Comparison of ENCODE assay signal across 9 cellular contexts in the genomic region with DNA sequence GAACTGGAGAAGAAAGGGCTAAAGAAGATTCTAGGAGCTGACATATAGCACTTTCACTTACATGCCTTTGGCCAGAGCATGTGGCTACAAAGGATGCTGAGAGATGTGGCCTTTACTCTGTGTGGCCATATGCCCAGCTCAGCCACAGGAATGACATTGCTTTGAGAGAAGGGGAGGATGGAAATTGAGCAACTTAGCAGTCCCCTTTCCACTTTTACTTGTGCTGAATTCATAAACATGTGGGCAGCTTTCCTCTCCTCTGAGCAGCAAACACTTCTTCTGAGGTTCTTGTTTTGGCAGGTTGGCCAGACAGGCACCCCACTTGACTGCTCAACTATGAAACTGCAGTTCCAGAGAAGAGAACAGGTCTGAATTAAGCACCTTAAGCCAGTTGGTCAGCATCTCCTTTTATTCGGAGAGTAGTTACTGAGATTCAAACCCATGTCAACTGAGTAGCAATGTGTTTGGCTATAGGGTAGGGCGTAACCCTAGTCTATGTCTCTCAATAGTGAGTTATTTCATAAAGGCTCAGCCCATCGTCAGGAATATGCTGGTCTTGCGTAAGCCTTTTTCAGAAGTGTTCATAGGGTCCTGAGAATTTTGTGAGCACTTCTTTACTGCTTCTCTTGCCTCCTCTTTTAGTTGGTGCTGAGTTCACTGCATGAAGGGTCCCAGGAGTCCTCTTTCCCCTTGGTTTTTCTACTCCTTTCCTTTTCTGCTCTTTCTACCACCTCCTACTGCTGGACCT.
DNase-seq lines count a peak whose midpoint lies in the region; ATAC-seq and TF ChIP-seq lines count a peak whose summit lies in the region.
"Had no signal": no experiment of that assay in that cellular context is flagged by ENCODE, and none has a peak within 500 bp of the region (broad histone marks: within the 10 kb centered on the region; RNA-seq: fewer than 3 reads in every experiment).

No MANE protein-coding gene starts in this region.

- H3K36me3 ChIP-seq in DOHH2 (ENCODE audit: control insufficient read depth, low read length), result peaks cover 20% of the 10 kb centered on the region

- no peaks in the 10 kb centered on the region for H3K9me3 ChIP-seq in DOHH2 (ENCODE audit: control insufficient read depth, insufficient read depth, low read length)

- peaks cover 6 to 12% of the 10 kb centered on the region in 2 donors for H3K4me1 Mint-ChIP-seq in natural killer cell treated with Interleukin-12 subunit alpha and Interleukin-12 subunit beta and Interleukin-15 and Interleukin-18, amount 100 ng/mL, for 72 hours (ENCODE audit: low read depth in 2 of 2)

- peak overlapping the region; percentile 99 for H3K27ac ChIP-seq in DOHH2 (ENCODE audit: low read depth, low read length)

- H3K9me3 Mint-ChIP-seq in natural killer cell treated with Interleukin-12 subunit alpha and Interleukin-12 subunit beta and Interleukin-15 and Interleukin-18, amount 100 ng/mL, for 72 hours, result no peaks in the 10 kb centered on the region

- no peaks in the 10 kb centered on the region for H3K27me3 ChIP-seq in DOHH2 (ENCODE audit: control insufficient read depth, low read length)

- H3K36me3 Mint-ChIP-seq in natural killer cell treated with Interleukin-12 subunit alpha and Interleukin-12 subunit beta and Interleukin-15 and Interleukin-18, amount 100 ng/mL, for 72 hours, result no peaks in the 10 kb centered on the region

- H3K27ac Mint-ChIP-seq in natural killer cell treated with Interleukin-12 subunit alpha and Interleukin-12 subunit beta and Interleukin-15 and Interleukin-18, amount 100 ng/mL, for 72 hours, result no peak overlapping the region

- no peak overlapping the region for H3K4me3 Mint-ChIP-seq in natural killer cell treated with Interleukin-12 subunit alpha and Interleukin-12 subunit beta and Interleukin-15 and Interleukin-18, amount 100 ng/mL, for 72 hours

- H3K4me3 ChIP-seq in DOHH2 (ENCODE audit: low read length), result peak overlapping the region; percentile 48
- H3K4me3 ChIP-seq in fibroblast of pulmonary artery (replicated peaks; ENCODE audit: low read depth, low read length), result no peak overlapping the region

- H3K27me3 Mint-ChIP-seq in natural killer cell treated with Interleukin-12 subunit alpha and Interleukin-12 subunit beta and Interleukin-15 and Interleukin-18, amount 100 ng/mL, for 72 hours, result peaks cover 0 to 14% of the 10 kb centered on the region in 2 donors

- peaks cover 99% of the 10 kb centered on the region for H3K4me1 ChIP-seq in DOHH2 (ENCODE audit: control insufficient read depth, low read length)

- H3K79me2 ChIP-seq in DOHH2 (ENCODE audit: control insufficient read depth, low read length), result no peaks in the 10 kb centered on the region; the same call in 1 of the 2 replicates

- H3F3A ChIP-seq in DOHH2 (ENCODE audit: control insufficient read depth, insufficient read depth), result peaks cover 72% of the 10 kb centered on the region

- peak overlapping the region; percentile 62 for H3K4me2 ChIP-seq in DOHH2 (ENCODE audit: low read length)

- no peaks in the 10 kb centered on the region for H4K20me1 ChIP-seq in DOHH2 (ENCODE audit: control insufficient read depth, insufficient read depth, low read depth, low read length)

- no peaks in the 10 kb centered on the region for H3K9me2 ChIP-seq in DOHH2 (replicated peaks; ENCODE audit: control insufficient read depth, low read length)

- intact Hi-C loops in posterior cingulate gyrus (cut with DNase I), result no loop called here

- no peak for TF ChIP-seq CTCF in DOHH2 (IDR thresholded peaks at IDR 0.05; ENCODE audit: low read depth, low read length, poor library complexity, severe bottlenecking)
- no peak for TF ChIP-seq CTCF in fibroblast of pulmonary artery (IDR thresholded peaks at IDR 0.05; ENCODE audit: low read length, missing control alignments)

- peak; percentile 92 for DNase-seq in fibroblast of pulmonary artery (ENCODE audit: low read depth)
- DNase-seq in natural killer cell treated with Interleukin-12 subunit alpha and Interleukin-12 subunit beta and Interleukin-15 and Interleukin-18, amount 100 ng/mL, for 72 hours (ENCODE audit: low spot score), result no peak
- no peak for DNase-seq in NCI-H1105 (lab: John Stamatoyannopoulos, UW)
- DNase-seq in posterior cingulate gyrus, result no peak
- DNase-seq in hippocampal formation (lab: John Stamatoyannopoulos, UW), result no peak
- DNase-seq: DND-41 had no signal

- ATAC-seq in GM21390 (IDR thresholded peaks at IDR 0.05; ENCODE audit: unreplicated experiment) (peak; percentile 49), HG03439 (IDR thresholded peaks at IDR 0.05; ENCODE audit: unreplicated experiment) (peak; percentile 28)
- no peak for ATAC-seq in natural killer cell treated with Interleukin-12 subunit alpha and Interleukin-12 subunit beta and Interleukin-15 and Interleukin-18, amount 100 ng/mL, for 72 hours

Comparison
In these comparisons a context has a peak if more than half of its experiments do, and no peak if none do; other contexts are left out.
1. ATAC-seq: peak in GM21390 (single experiment) and HG03439 (single experiment); none in natural killer cell treated with Interleukin-12 subunit alpha and Interleukin-12 subunit beta and Interleukin-15 and Interleukin-18, amount 100 ng/mL, for 72 hours (0 of 2).